19 cellular contexts compared by ENCODE assay signal in genomic region chr6:98041921-98042320, GRCh38.
DNase-seq lines count a peak whose midpoint lies in the region; ATAC-seq and TF ChIP-seq lines count a peak whose summit lies in the region.
"Had no signal": no experiment of that assay in that cellular context is flagged by ENCODE, and none has a peak within 500 bp of the region (broad histone marks: within the 10 kb centered on the region; RNA-seq: fewer than 3 reads in every experiment).

No MANE protein-coding gene starts in this region.

- H3K4me1 Mint-ChIP-seq in activated CD8-positive, alpha-beta memory T cell treated with anti-CD3 and anti-CD28 coated beads, Interleukin-2, amount 10 ng/mL, durations not matched to agents 7 days and 5 days = no peaks in the 10 kb centered on the region
- H3K4me1 Mint-ChIP-seq: stimulated activated effector memory CD8-positive, alpha-beta T cell treated with anti-CD3 and anti-CD28 coated beads, Interleukin-12 subunit alpha, Interleukin-12 subunit beta, amount 100 ng/mL, for 72 hours had no signal

- H3K36me3 ChIP-seq in iPS-20b (ENCODE audit: insufficient read depth, low read depth, low read length) (no peaks in the 10 kb centered on the region), right atrium auricular region (no peaks in the 10 kb centered on the region), colonic mucosa (no peaks in the 10 kb centered on the region)
- H3K36me3 ChIP-seq: SJSA1 had no signal

- peak; percentile 63 for DNase-seq in COR-L47 (lab: John Stamatoyannopoulos, UW)
- DNase-seq in KBM-7 = peak; percentile 40
- DNase-seq in OCI-M2 (lab: John Stamatoyannopoulos, UW; ENCODE audit: unreplicated experiment) = peak; percentile 56
- DNase-seq in right atrium auricular region (ENCODE audit: low spot score) = no peak
- DNase-seq in colonic mucosa = no peak
- DNase-seq in activated CD8-positive, alpha-beta memory T cell treated with anti-CD3 and anti-CD28 coated beads, Interleukin-2, amount 10 ng/mL, durations not matched to agents 7 days and 5 days = no peak
- DNase-seq: activated CD8-positive, alpha-beta memory T cell treated with anti-CD3 and anti-CD28 coated beads for 24 hours; activated gamma-delta T cell treated with Interleukin-2 at 50 U/mL for 16 hours; AML-193; anterior cingulate cortex; DND-41; HCEC 1CT; Karpas-422 had no signal

- no peaks in the 10 kb centered on the region for H3K27me3 ChIP-seq in iPS-20b (ENCODE audit: insufficient read depth, low read length)
- no peaks in the 10 kb centered on the region for H3K27me3 ChIP-seq in right atrium auricular region
- H3K27me3 ChIP-seq in colonic mucosa = no peaks in the 10 kb centered on the region

- H3K27ac ChIP-seq in iPS-20b (ENCODE audit: low read length) (peak overlapping the region; percentile 98), right atrium auricular region (no peak overlapping the region), colonic mucosa (no peak overlapping the region)
- H3K27ac ChIP-seq: coronary artery, HL-60, SJSA1 had no signal

- H3K4me3 Mint-ChIP-seq in activated CD8-positive, alpha-beta memory T cell treated with anti-CD3 and anti-CD28 coated beads, Interleukin-2, amount 10 ng/mL, durations not matched to agents 7 days and 5 days = no peak overlapping the region
- H3K4me3 Mint-ChIP-seq: stimulated activated effector memory CD8-positive, alpha-beta T cell treated with anti-CD3 and anti-CD28 coated beads, Interleukin-12 subunit alpha, Interleukin-12 subunit beta, amount 100 ng/mL, for 72 hours had no signal

- H3K9me3 Mint-ChIP-seq in activated CD8-positive, alpha-beta memory T cell treated with anti-CD3 and anti-CD28 coated beads, Interleukin-2, amount 10 ng/mL, durations not matched to agents 7 days and 5 days (ENCODE audit: low read depth) = no peaks in the 10 kb centered on the region

- ATAC-seq in HG02798 (IDR thresholded peaks at IDR 0.05; ENCODE audit: poor library complexity, unreplicated experiment) = no peak
- no peak for ATAC-seq in activated CD8-positive, alpha-beta memory T cell treated with anti-CD3 and anti-CD28 coated beads, Interleukin-2, amount 10 ng/mL, durations not matched to agents 7 days and 5 days
- ATAC-seq: stimulated activated effector memory CD8-positive, alpha-beta T cell treated with anti-CD3 and anti-CD28 coated beads, Interleukin-12 subunit alpha, Interleukin-12 subunit beta, amount 100 ng/mL, for 72 hours had no signal

- H3K9ac ChIP-seq in iPS-20b (ENCODE audit: low read depth, low read length) (peak overlapping the region; percentile 78; the same call in 1 of the 2 replicates), colonic mucosa (ENCODE audit: low read depth in 2 of 2, low read length in 2 of 2) (no peak overlapping the region)

- no peaks in the 10 kb centered on the region for H3K9me3 ChIP-seq in iPS-20b (ENCODE audit: insufficient read depth, low read depth, low read length)
- H3K9me3 ChIP-seq in right atrium auricular region = no peaks in the 10 kb centered on the region
- H3K9me3 ChIP-seq in colonic mucosa = no peaks in the 10 kb centered on the region
- H3K9me3 ChIP-seq: SJSA1 had no signal

- CTCF ChIA-PET in activated CD8-positive, alpha-beta memory T cell treated with anti-CD3 and anti-CD28 coated beads, Interleukin-2, amount 10 ng/mL, durations not matched to agents 7 days and 5 days (lab: Charles Lee) = no interaction called here

- peaks cover 98% of the 10 kb centered on the region for H3K4me1 ChIP-seq in iPS-20b (ENCODE audit: insufficient read depth, low read length)
- H3K4me1 ChIP-seq in right atrium auricular region = no peaks in the 10 kb centered on the region
- H3K4me1 ChIP-seq in colonic mucosa = no peaks in the 10 kb centered on the region
- H3K4me1 ChIP-seq: SJSA1 had no signal

- peak overlapping the region; percentile 46; the same call in 1 of the 2 replicates for H3K4me3 ChIP-seq in iPS-20b (ENCODE audit: low read length)
- no peak overlapping the region for H3K4me3 ChIP-seq in right atrium auricular region
- no peak overlapping the region for H3K4me3 ChIP-seq in colonic mucosa
- H3K4me3 ChIP-seq: coronary artery, SJSA1 had no signal

- TF ChIP-seq CTCF in right atrium auricular region (IDR thresholded peaks at IDR 0.05) = no peak
- no peak for TF ChIP-seq CTCF in colonic mucosa (IDR thresholded peaks at IDR 0.05)

- H3K27ac Mint-ChIP-seq in activated CD8-positive, alpha-beta memory T cell treated with anti-CD3 and anti-CD28 coated beads, Interleukin-2, amount 10 ng/mL, durations not matched to agents 7 days and 5 days = no peak overlapping the region
- H3K27ac Mint-ChIP-seq: stimulated activated effector memory CD8-positive, alpha-beta T cell treated with anti-CD3 and anti-CD28 coated beads, Interleukin-12 subunit alpha, Interleukin-12 subunit beta, amount 100 ng/mL, for 72 hours had no signal

- in situ Hi-C loops in KBM-7 (cut with MboI; ENCODE audit: low pct_unique_long_range_greater_than_20kb, low sequenced_read_pairs) = no loop called here

- H3K27me3 Mint-ChIP-seq in activated CD8-positive, alpha-beta memory T cell treated with anti-CD3 and anti-CD28 coated beads, Interleukin-2, amount 10 ng/mL, durations not matched to agents 7 days and 5 days = no peaks in the 10 kb centered on the region

- intact Hi-C loops in colonic mucosa (cut with DNase I) = no loop called here

- no peaks in the 10 kb centered on the region for H3K36me3 Mint-ChIP-seq in activated CD8-positive, alpha-beta memory T cell treated with anti-CD3 and anti-CD28 coated beads, Interleukin-2, amount 10 ng/mL, durations not matched to agents 7 days and 5 days
- H3K36me3 Mint-ChIP-seq: stimulated activated effector memory CD8-positive, alpha-beta T cell treated with anti-CD3 and anti-CD28 coated beads, Interleukin-12 subunit alpha, Interleukin-12 subunit beta, amount 100 ng/mL, for 72 hours had no signal

Comparison
In these comparisons a context has a peak if more than half of its experiments do, and no peak if none do; other contexts are left out.
1. DNase-seq: peak in COR-L47 (single experiment), KBM-7 (single experiment) and OCI-M2 (single experiment); none in right atrium auricular region (single experiment), colonic mucosa (single experiment) and activated CD8-positive, alpha-beta memory T cell treated with anti-CD3 and anti-CD28 coated beads, Interleukin-2, amount 10 ng/mL, durations not matched to agents 7 days and 5 days (single experiment).